ENCODE assay signal across 1 cellular context in the genomic region with DNA sequence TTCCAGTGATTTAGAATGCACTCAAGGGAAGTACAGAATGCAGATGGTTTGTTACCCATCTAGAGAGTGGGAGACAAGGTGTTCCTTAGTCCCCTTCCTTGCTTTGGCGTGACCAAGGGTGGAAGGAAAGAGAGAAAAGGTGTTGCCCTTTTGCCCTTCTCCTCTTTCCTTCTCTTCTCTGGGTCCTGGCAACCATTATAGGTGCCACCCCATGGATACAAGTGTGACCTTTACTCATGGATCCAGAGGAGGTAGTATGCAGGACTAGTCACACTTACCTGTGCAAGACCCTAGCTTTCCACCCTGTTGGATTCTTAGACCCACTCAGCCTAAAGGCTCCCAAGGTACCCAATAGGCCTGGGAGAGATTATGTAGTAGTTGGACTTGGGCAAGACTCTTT.
A peak's percentile ranks its signal among the peaks of the same experiment; 100 is the strongest.
TF ChIP-seq lines count a peak whose summit lies in the region.

No MANE protein-coding gene starts in this region.

TF ChIP-seq in GM12878, 131 proteins besides CTCF, POLR2A, EP300 and RAD21 (continued from another document):
- TF ChIP-seq CUX1 (IDR thresholded peaks at IDR 0.05; ENCODE audit: insufficient replicate concordance, low read depth, low read length) = no peak
- no peak for TF ChIP-seq KAT2A (conservative IDR thresholded peaks at IDR 0.05; ENCODE audit: control insufficient read depth, low read depth, low read length)
- TF ChIP-seq, protein P1, sequence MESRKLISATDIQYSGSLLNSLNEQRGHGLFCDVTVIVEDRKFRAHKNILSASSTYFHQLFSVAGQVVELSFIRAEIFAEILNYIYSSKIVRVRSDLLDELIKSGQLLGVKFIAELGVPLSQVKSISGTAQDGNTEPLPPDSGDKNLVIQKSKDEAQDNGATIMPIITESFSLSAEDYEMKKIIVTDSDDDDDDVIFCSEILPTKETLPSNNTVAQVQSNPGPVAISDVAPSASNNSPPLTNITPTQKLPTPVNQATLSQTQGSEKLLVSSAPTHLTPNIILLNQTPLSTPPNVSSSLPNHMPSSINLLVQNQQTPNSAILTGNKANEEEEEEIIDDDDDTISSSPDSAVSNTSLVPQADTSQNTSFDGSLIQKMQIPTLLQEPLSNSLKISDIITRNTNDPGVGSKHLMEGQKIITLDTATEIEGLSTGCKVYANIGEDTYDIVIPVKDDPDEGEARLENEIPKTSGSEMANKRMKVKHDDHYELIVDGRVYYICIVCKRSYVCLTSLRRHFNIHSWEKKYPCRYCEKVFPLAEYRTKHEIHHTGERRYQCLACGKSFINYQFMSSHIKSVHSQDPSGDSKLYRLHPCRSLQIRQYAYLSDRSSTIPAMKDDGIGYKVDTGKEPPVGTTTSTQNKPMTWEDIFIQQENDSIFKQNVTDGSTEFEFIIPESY (IDR thresholded peaks at IDR 0.05) = no peak
- no peak for TF ChIP-seq DPF2 (IDR thresholded peaks at IDR 0.05)
- TF ChIP-seq ZSCAN29 (IDR thresholded peaks at IDR 0.05) = no peak
- TF ChIP-seq ZBTB40 (IDR thresholded peaks at IDR 0.05; ENCODE audit: borderline replicate concordance) = no peak
- TF ChIP-seq NFYA (IDR thresholded peaks at IDR 0.05; ENCODE audit: borderline replicate concordance, low read depth, low read length) = no peak
- no peak for TF ChIP-seq BCL3 (IDR thresholded peaks at IDR 0.05; ENCODE audit: borderline replicate concordance, insufficient read depth, low read depth, low read length, poor library complexity, severe bottlenecking)
- no peak for TF ChIP-seq FOXK2 (IDR thresholded peaks at IDR 0.05)
- no peak for TF ChIP-seq ZNF687 (IDR thresholded peaks at IDR 0.05)
- TF ChIP-seq WRNIP1 (IDR thresholded peaks at IDR 0.05; ENCODE audit: borderline replicate concordance, low read depth, low read length) = 0 out of 2 replicates have a peak, but pooled peaks have one; percentile 47
- TF ChIP-seq E2F4 (IDR thresholded peaks at IDR 0.05; ENCODE audit: low read depth, low read length) = no peak
- TF ChIP-seq ASH2L (IDR thresholded peaks at IDR 0.05; ENCODE audit: borderline replicate concordance, low read depth) = no peak
- TF ChIP-seq TCF3 (IDR thresholded peaks at IDR 0.05; ENCODE audit: borderline replicate concordance, insufficient read depth, low read depth, low read length) = no peak
- TF ChIP-seq ATF7 (IDR thresholded peaks at IDR 0.05; ENCODE audit: low read depth) = 0 out of 2 replicates have a peak, but pooled peaks have one; percentile 22
- peak; percentile 81 for TF ChIP-seq KLF5 (IDR thresholded peaks at IDR 0.05; ENCODE audit: partially characterized antibody)
- TF ChIP-seq, protein P2, sequence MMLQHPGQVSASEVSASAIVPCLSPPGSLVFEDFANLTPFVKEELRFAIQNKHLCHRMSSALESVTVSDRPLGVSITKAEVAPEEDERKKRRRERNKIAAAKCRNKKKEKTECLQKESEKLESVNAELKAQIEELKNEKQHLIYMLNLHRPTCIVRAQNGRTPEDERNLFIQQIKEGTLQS (IDR thresholded peaks at IDR 0.05; ENCODE audit: borderline replicate concordance, extremely low read depth, low read depth, low read length) = no peak
- no peak for TF ChIP-seq SUZ12 (IDR thresholded peaks at IDR 0.05; ENCODE audit: unreplicated experiment)
